In the genomic region with DNA sequence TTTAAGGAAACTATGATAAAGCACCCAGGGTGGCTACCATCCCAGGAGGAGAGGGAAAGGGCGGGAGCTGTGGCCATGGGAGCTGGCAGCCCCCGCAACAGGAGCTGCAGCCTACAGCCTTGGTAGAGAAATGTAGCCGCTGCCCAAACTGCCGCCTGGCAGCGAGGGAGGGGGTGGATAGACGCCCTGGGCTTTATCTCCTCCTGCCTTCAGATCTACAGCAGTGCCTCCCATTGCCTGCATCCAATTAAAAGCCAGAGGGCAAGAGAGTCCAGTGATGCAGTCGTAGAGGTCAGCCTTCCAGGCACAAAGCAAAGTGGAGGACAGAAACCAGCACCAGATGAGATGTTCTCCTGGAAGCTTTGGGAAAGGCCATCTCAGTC, we compare ENCODE assay signal across 10 cellular contexts. TPM values are rescaled to one million over a fixed set of nuclear protein-coding genes. Genes with fewer than 3 reads are reported as not detected.
A peak's percentile ranks its signal among the peaks of the same experiment; 100 is the strongest.
DNase-seq lines count a peak whose midpoint lies in the region; ATAC-seq and TF ChIP-seq lines count a peak whose summit lies in the region.
"Had no signal": no experiment of that assay in that cellular context is flagged by ENCODE, and none has a peak within 500 bp of the region (broad histone marks: within the 10 kb centered on the region; RNA-seq: fewer than 3 reads in every experiment).

No MANE protein-coding gene starts in this region.

- WGBS in GM23248 (ENCODE audit: low coverage in 1 of 2, low lambda C conversion rate in 2 of 2, missing lambda C conversion rate in 2 of 2), 2 experiments = 24 to 37% methylated on average over 7 of the region's 7 CpGs

- DNase-seq in GM23248 = peak; percentile 41
- peak; percentile 25 for DNase-seq in NCI-H774 (lab: John Stamatoyannopoulos, UW)
- DNase-seq in fibroblast of peridontal ligament (ENCODE audit: extremely low read depth) = peak; percentile 27
- peak; percentile 82 for DNase-seq in osteoblast (ENCODE audit: insufficient read length, low spot score, missing footprints)
- DNase-seq in COLO668 (lab: John Stamatoyannopoulos, UW; ENCODE audit: unreplicated experiment) = no peak
- no peak for DNase-seq in GM13977 (ENCODE audit: low spot score)
- DNase-seq: GDM1, KBM-7 had no signal

- no peaks in the 10 kb centered on the region for H3K36me3 ChIP-seq in GM23248 (ENCODE audit: low read depth)
- H3K36me3 ChIP-seq in osteoblast (ENCODE audit: insufficient read depth, low read length) = no peaks in the 10 kb centered on the region

- 0 out of 2 replicates have a peak overlapping the region, but pooled peaks have one; percentile 71 for H3K9ac ChIP-seq in GM23248

- H3K4me2 ChIP-seq in GM23248 (ENCODE audit: unreplicated experiment) (peak overlapping the region; percentile 86), osteoblast (ENCODE audit: insufficient read depth, low read length) (peak overlapping the region; percentile 99)

- H3K27me3 ChIP-seq in GM23248 (replicated peaks; ENCODE audit: insufficient read depth) (no peaks in the 10 kb centered on the region), osteoblast (ENCODE audit: insufficient read depth, low read length) (no peaks in the 10 kb centered on the region)

- no peaks in the 10 kb centered on the region for H3F3A ChIP-seq in GM23248 (ENCODE audit: insufficient read depth)

- TF ChIP-seq CTCF in osteoblast (IDR thresholded peaks at IDR 0.05; ENCODE audit: extremely low read depth, low read depth, low read length) = no peak
- TF ChIP-seq CTCF in GM13977 (IDR thresholded peaks at IDR 0.05; ENCODE audit: extremely low read depth, insufficient read depth, missing control alignments) = no peak

- H3K79me2 ChIP-seq in GM23248 (ENCODE audit: insufficient read depth) (no peaks in the 10 kb centered on the region), osteoblast (ENCODE audit: insufficient read depth, low read length) (no peaks in the 10 kb centered on the region)

- in situ Hi-C loops in GM23248 (cut with MboI) (no loop called here), GM13977 (cut with MboI; ENCODE audit: low pct_unique_long_range_greater_than_20kb, low sequenced_read_pairs, unreplicated experiment) (no loop called here)

- H3K27ac ChIP-seq in GM23248 = no peak overlapping the region
- no peak overlapping the region for H3K27ac ChIP-seq in osteoblast (ENCODE audit: low read depth, low read length)

- H3K4me3 ChIP-seq in GM23248 (peak overlapping the region; percentile 64), osteoblast (ENCODE audit: insufficient read depth, low read length) (peak overlapping the region; percentile 80)

- H4K20me1 ChIP-seq in GM23248 (ENCODE audit: insufficient read depth) (no peaks in the 10 kb centered on the region), osteoblast (ENCODE audit: insufficient read depth, low read length) (no peaks in the 10 kb centered on the region)

- peak overlapping the region; percentile 92 for H2AFZ ChIP-seq in GM23248
- H2AFZ ChIP-seq in osteoblast (ENCODE audit: low read length) = peak overlapping the region; percentile 98

- H3K9me2 ChIP-seq in GM23248 (ENCODE audit: insufficient read depth) = no peaks in the 10 kb centered on the region

- H3K4me1 ChIP-seq in GM23248 (ENCODE audit: insufficient read depth) = peaks cover 18% of the 10 kb centered on the region
- peaks cover 19% of the 10 kb centered on the region for H3K4me1 ChIP-seq in osteoblast (ENCODE audit: insufficient read depth, low read length)

- H3K9me3 ChIP-seq in GM23248 (ENCODE audit: low read depth) (no peaks in the 10 kb centered on the region), osteoblast (ENCODE audit: low read depth, low read length) (no peaks in the 10 kb centered on the region)

- ATAC-seq in GM21515 (IDR thresholded peaks at IDR 0.05; ENCODE audit: unreplicated experiment) (no peak), GM21381 (IDR thresholded peaks at IDR 0.05; ENCODE audit: unreplicated experiment) (no peak)

RNA-seq across cellular contexts. Expression of a gene that starts 35.0 kb away (rescaled TPM):
- 27.1 and 27.5 TPM in 2 replicates for total RNA-seq in GM23248 (2014; rRNA removed; shearing (Covaris generic))
- 37.1 and 40.0 TPM in 2 replicates for polyA plus RNA-seq in GM23248 (2016; fragmentation: Nextera tagmentation; extraction: Ambion mirVana)
- 26.5 and 27.1 TPM in 2 replicates for total RNA-seq in osteoblast

Comparison
In these comparisons a context has a peak if more than half of its experiments do, and no peak if none do; other contexts are left out.
1. DNase-seq: peak in GM23248 (single experiment), NCI-H774 (single experiment), fibroblast of peridontal ligament (single experiment) and osteoblast (single experiment); none in COLO668 (single experiment) and GM13977 (single experiment).